ENCODE assay signal across 24 cellular contexts in the genomic region with DNA sequence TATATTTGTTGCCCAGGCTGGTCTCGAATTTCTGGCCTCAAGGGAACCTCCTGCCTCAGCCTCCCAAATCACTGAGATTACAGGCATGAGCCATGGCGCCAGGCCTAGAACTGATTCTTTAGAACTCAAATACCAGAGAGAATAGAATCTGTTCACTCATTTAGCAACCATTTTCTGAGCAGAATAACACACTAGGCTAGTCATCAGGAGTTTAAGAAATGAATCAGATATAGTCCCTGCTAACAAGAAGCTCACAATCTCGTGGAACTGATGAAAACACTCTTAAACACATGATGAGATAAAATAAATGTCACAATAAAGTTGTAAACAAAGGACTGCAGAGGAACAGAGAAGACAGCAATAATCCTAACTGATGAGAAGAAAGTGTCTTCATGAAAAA. TPM values are rescaled to one million over a fixed set of nuclear protein-coding genes. Genes with fewer than 3 reads are reported as not detected.
DNase-seq lines count a peak whose midpoint lies in the region; FAIRE-seq and TF ChIP-seq lines count a peak whose summit lies in the region.
"Had no signal": no experiment of that assay in that cellular context is flagged by ENCODE, and none has a peak within 500 bp of the region (broad histone marks: within the 10 kb centered on the region; RNA-seq: fewer than 3 reads in every experiment).

No MANE protein-coding gene starts in this region.

- peaks cover 9% of the 10 kb centered on the region for H3K4me1 Mint-ChIP-seq in activated CD4-positive, alpha-beta memory T cell treated with anti-CD3 and anti-CD28 coated beads for 36 hours (ENCODE audit: low read depth)
- H3K4me1 Mint-ChIP-seq in activated CD4-positive, alpha-beta memory T cell treated with anti-CD3 and anti-CD28 coated beads, Interleukin-2, amount 10 ng/mL, durations not matched to agents 7 days and 5 days: peaks cover 15% of the 10 kb centered on the region
- H3K4me1 Mint-ChIP-seq: activated naive CD8-positive, alpha-beta T cell treated with anti-CD3 and anti-CD28 coated beads, Interleukin-2, amount 10 ng/mL, durations not matched to agents 7 days and 5 days; CD4-positive, alpha-beta memory T cell had no signal

- H3K36me3 ChIP-seq in kidney (ENCODE audit: control insufficient read depth in 1 of 2, insufficient read depth in 2 of 2, low read length in 2 of 2): no peaks in the 10 kb centered on the region
- H3K36me3 ChIP-seq: cardiac muscle cell, upper lobe of left lung had no signal

- H3K27ac Mint-ChIP-seq in activated CD4-positive, alpha-beta memory T cell treated with anti-CD3 and anti-CD28 coated beads for 36 hours: no peak overlapping the region
- no peak overlapping the region for H3K27ac Mint-ChIP-seq in activated CD4-positive, alpha-beta memory T cell treated with anti-CD3 and anti-CD28 coated beads, Interleukin-2, amount 10 ng/mL, durations not matched to agents 7 days and 5 days
- H3K27ac Mint-ChIP-seq: activated naive CD8-positive, alpha-beta T cell treated with anti-CD3 and anti-CD28 coated beads, Interleukin-2, amount 10 ng/mL, durations not matched to agents 7 days and 5 days; IgD-negative memory B cell; nephron; stimulated activated memory B cell treated with anti-CD40 and anti-IgM and Interleukin-4, amounts not matched to agents 10 μg/mL and 1 μg/mL and 100 μg/mL, for 72 hours had no signal

- no peaks in the 10 kb centered on the region for H3K36me3 Mint-ChIP-seq in activated CD4-positive, alpha-beta memory T cell treated with anti-CD3 and anti-CD28 coated beads for 36 hours
- no peaks in the 10 kb centered on the region for H3K36me3 Mint-ChIP-seq in activated CD4-positive, alpha-beta memory T cell treated with anti-CD3 and anti-CD28 coated beads, Interleukin-2, amount 10 ng/mL, durations not matched to agents 7 days and 5 days (ENCODE audit: low read depth)
- H3K36me3 Mint-ChIP-seq: activated naive CD8-positive, alpha-beta T cell treated with anti-CD3 and anti-CD28 coated beads, Interleukin-2, amount 10 ng/mL, durations not matched to agents 7 days and 5 days; CD4-positive, alpha-beta memory T cell; IgD-negative memory B cell; stimulated activated memory B cell treated with anti-CD40 and anti-IgM and Interleukin-4, amounts not matched to agents 10 μg/mL and 1 μg/mL and 100 μg/mL, for 72 hours had no signal

- no peaks in the 10 kb centered on the region for H3K9me3 ChIP-seq in kidney (ENCODE audit: control insufficient read depth in 1 of 2, low read length in 2 of 2)
- H3K9me3 ChIP-seq: upper lobe of left lung had no signal

- no peaks in the 10 kb centered on the region for H3K9me3 Mint-ChIP-seq in activated CD4-positive, alpha-beta memory T cell treated with anti-CD3 and anti-CD28 coated beads for 36 hours
- H3K9me3 Mint-ChIP-seq in activated CD4-positive, alpha-beta memory T cell treated with anti-CD3 and anti-CD28 coated beads, Interleukin-2, amount 10 ng/mL, durations not matched to agents 7 days and 5 days: no peaks in the 10 kb centered on the region
- H3K9me3 Mint-ChIP-seq: activated naive CD8-positive, alpha-beta T cell treated with anti-CD3 and anti-CD28 coated beads, Interleukin-2, amount 10 ng/mL, durations not matched to agents 7 days and 5 days; activated T-cell treated with anti-CD3 and anti-CD28 coated beads, Interleukin-2, amount 50 U/mL, for 4 hours; CD4-positive, alpha-beta memory T cell; IgD-negative memory B cell; nephron; stimulated activated memory B cell treated with anti-CD40 and anti-IgM and Interleukin-4, amounts not matched to agents 10 μg/mL and 1 μg/mL and 100 μg/mL, for 72 hours had no signal

- intact Hi-C loops in activated CD4-positive, alpha-beta memory T cell treated with anti-CD3 and anti-CD28 coated beads for 36 hours (cut with micrococcal nuclease): no loop called here
- intact Hi-C loops in kidney (cut with DNase I): no loop called here

- no peaks in the 10 kb centered on the region for H3K4me1 ChIP-seq in kidney (ENCODE audit: control insufficient read depth in 1 of 2, insufficient read depth in 1 of 2, low read depth in 1 of 2, low read length in 2 of 2)
- H3K4me1 ChIP-seq: upper lobe of left lung had no signal

- CTCF ChIA-PET in activated CD4-positive, alpha-beta memory T cell treated with anti-CD3 and anti-CD28 coated beads for 36 hours (lab: Charles Lee): no interaction called here
- CTCF ChIA-PET in activated CD4-positive, alpha-beta memory T cell treated with anti-CD3 and anti-CD28 coated beads, Interleukin-2, amount 10 ng/mL, durations not matched to agents 7 days and 5 days (lab: Charles Lee): interaction anchor here (1.7 kb wide), 1 partner anchor 30 kb away, joined by 6 read pairs; no protein-coding TSS in a partner anchor

- H3K9ac ChIP-seq in kidney (ENCODE audit: low read length in 2 of 2): no peak overlapping the region

- no peak overlapping the region for H3K4me3 Mint-ChIP-seq in activated CD4-positive, alpha-beta memory T cell treated with anti-CD3 and anti-CD28 coated beads for 36 hours
- no peak overlapping the region for H3K4me3 Mint-ChIP-seq in activated CD4-positive, alpha-beta memory T cell treated with anti-CD3 and anti-CD28 coated beads, Interleukin-2, amount 10 ng/mL, durations not matched to agents 7 days and 5 days
- H3K4me3 Mint-ChIP-seq: activated naive CD8-positive, alpha-beta T cell treated with anti-CD3 and anti-CD28 coated beads, Interleukin-2, amount 10 ng/mL, durations not matched to agents 7 days and 5 days; activated T-cell treated with anti-CD3 and anti-CD28 coated beads, Interleukin-2, amount 50 U/mL, for 4 hours; CD4-positive, alpha-beta memory T cell; IgD-negative memory B cell; nephron; stimulated activated memory B cell treated with anti-CD40 and anti-IgM and Interleukin-4, amounts not matched to agents 10 μg/mL and 1 μg/mL and 100 μg/mL, for 72 hours had no signal

- FAIRE-seq in kidney (lab: Jason Lieb, UNC): no peak
- FAIRE-seq: frontal cortex, TTC549 had no signal

- no peak for TF ChIP-seq CTCF in kidney (IDR thresholded peaks at IDR 0.05; ENCODE audit: borderline replicate concordance, extremely low read depth, insufficient read depth)

- POLR2A ChIA-PET in activated CD4-positive, alpha-beta memory T cell treated with anti-CD3 and anti-CD28 coated beads for 36 hours (lab: Charles Lee): no interaction called here
- POLR2A ChIA-PET in activated CD4-positive, alpha-beta memory T cell treated with anti-CD3 and anti-CD28 coated beads, Interleukin-2, amount 10 ng/mL, durations not matched to agents 7 days and 5 days (lab: Charles Lee): no interaction called here

- DNase-seq in activated CD4-positive, alpha-beta memory T cell treated with anti-CD3 and anti-CD28 coated beads for 36 hours: peak; percentile 39
- no peak for DNase-seq in activated CD4-positive, alpha-beta memory T cell treated with anti-CD3 and anti-CD28 coated beads, Interleukin-2, amount 10 ng/mL, durations not matched to agents 7 days and 5 days
- DNase-seq in M059J (ENCODE audit: low read depth) (peak; percentile 51), epithelial cell of prostate (ENCODE audit: low read depth, low spot score) (no peak), renal cortical epithelial cell (ENCODE audit: low read depth) (peak; percentile 28), kidney (no peak), NCI-H128 (lab: John Stamatoyannopoulos, UW; ENCODE audit: unreplicated experiment) (no peak)
- no peak for DNase-seq in stimulated activated CD4-positive, alpha-beta T cell treated with anti-CD3 and anti-CD28 coated beads, Interleukin-4, amount 100 ng/mL, for 1 hour
- DNase-seq: activated CD4-positive, alpha-beta T cell treated with anti-CD3 and anti-CD28 coated beads, Interleukin-2, amount 50 U/mL, for 4 hours; activated naive CD8-positive, alpha-beta T cell treated with anti-CD3 and anti-CD28 coated beads, Interleukin-2, amount 10 ng/mL, durations not matched to agents 7 days and 5 days; activated T-cell treated with anti-CD3 and anti-CD28 coated beads, Interleukin-2, amount 50 U/mL, for 4 hours; CD4-positive, alpha-beta memory T cell; DMS79; MV-4-11; NCI-H2029 treated with DMSO at 0.1 percent for 48 hours; NCI-H524 treated with DMSO at 0.1 percent for 48 hours; upper lobe of left lung had no signal

- H3K4me3 ChIP-seq in kidney (ENCODE audit: low read length in 2 of 2): no peak overlapping the region
- H3K4me3 ChIP-seq: cardiac muscle cell, upper lobe of left lung had no signal

- no peaks in the 10 kb centered on the region for H3K27me3 Mint-ChIP-seq in activated CD4-positive, alpha-beta memory T cell treated with anti-CD3 and anti-CD28 coated beads for 36 hours
- no peaks in the 10 kb centered on the region for H3K27me3 Mint-ChIP-seq in activated CD4-positive, alpha-beta memory T cell treated with anti-CD3 and anti-CD28 coated beads, Interleukin-2, amount 10 ng/mL, durations not matched to agents 7 days and 5 days

- peak overlapping the region; percentile 3 for H3K27ac ChIP-seq in epithelial cell of prostate
- H3K27ac ChIP-seq in kidney (ENCODE audit: low read depth in 2 of 2, low read length in 2 of 2): no peak overlapping the region
- H3K27ac ChIP-seq: cardiac muscle cell, RWPE1, upper lobe of left lung had no signal

RNA-seq across cellular contexts. Expression of a gene that starts 55.8 kb away (rescaled TPM):
- 1 to 10 TPM; 3.8 to 4.9 TPM for total RNA-seq in activated CD4-positive, alpha-beta memory T cell treated with anti-CD3 and anti-CD28 coated beads for 36 hours
- 1 to 10 TPM; 9.0 to 9.5 TPM for total RNA-seq in activated CD4-positive, alpha-beta memory T cell treated with anti-CD3 and anti-CD28 coated beads, Interleukin-2, amount 10 ng/mL, durations not matched to agents 7 days and 5 days
- total RNA-seq in M059J (2014; rRNA removed; shearing (Covaris generic)): 5.3 and 18.1 TPM in 2 replicates
- total RNA-seq in renal cortical epithelial cell: 7.1 and 20.2 TPM in 2 replicates
- 23.7 TPM for total RNA-seq in kidney
- 6.8 TPM for polyA plus RNA-seq in kidney (ENCODE audit: insufficient read depth, low read depth, low replicate concordance)

Comparison
In these comparisons a context has a peak if more than half of its experiments do, and no peak if none do; other contexts are left out.
1. DNase-seq: peak in activated CD4-positive, alpha-beta memory T cell treated with anti-CD3 and anti-CD28 coated beads for 36 hours (single experiment), M059J (single experiment) and renal cortical epithelial cell (single experiment); none in activated CD4-positive, alpha-beta memory T cell treated with anti-CD3 and anti-CD28 coated beads, Interleukin-2, amount 10 ng/mL, durations not matched to agents 7 days and 5 days (single experiment), epithelial cell of prostate (single experiment), kidney (single experiment), NCI-H128 (single experiment) and stimulated activated CD4-positive, alpha-beta T cell treated with anti-CD3 and anti-CD28 coated beads, Interleukin-4, amount 100 ng/mL, for 1 hour (single experiment).